14 cellular contexts compared by ENCODE assay signal in genomic region chr4:102578819-102579218, GRCh38.
A peak's percentile ranks its signal among the peaks of the same experiment; 100 is the strongest.
DNase-seq lines count a peak whose midpoint lies in the region; ATAC-seq and TF ChIP-seq lines count a peak whose summit lies in the region.
"Had no signal": no experiment of that assay in that cellular context is flagged by ENCODE, and none has a peak within 500 bp of the region (broad histone marks: within the 10 kb centered on the region; RNA-seq: fewer than 3 reads in every experiment).

No MANE protein-coding gene starts in this region.

- DNase-seq in right cardiac atrium (peak; percentile 22 to 63 (median 45)), cardiac septum (ENCODE audit: low spot score) (no peak), iPS DF 4.7 (ENCODE audit: extremely low read depth, low spot score) (peak; percentile 53), upper lobe of right lung (no peak), HuH-7.5 (ENCODE audit: low spot score) (no peak)
- no peak for DNase-seq in activated T-helper 1 cell treated with anti-CD3 and anti-CD28 coated beads, Interleukin-12 subunit alpha, Interleukin-12 subunit beta, Interleukin-2, Interleukin-4 antibody, amounts not matched to agents 30 ng/mL and 10 ng/mL and 1 ng/mL, durations not matched to agents 14 hours and 24 hours and 36 hours (ENCODE audit: low spot score)
- DNase-seq: activated CD8-positive, alpha-beta memory T cell treated with anti-CD3 and anti-CD28 coated beads for 24 hours; HFFc6; left colon; NCI-H510A; ovary had no signal

- intact Hi-C loops in right cardiac atrium (cut with DNase I) (no loop called here), cardiac septum (cut with DNase I) (no loop called here), upper lobe of right lung (cut with DNase I) (no loop called here)
- intact Hi-C loops in activated T-helper 1 cell treated with anti-CD3 and anti-CD28 coated beads, Interleukin-12 subunit alpha, Interleukin-12 subunit beta, Interleukin-2, Interleukin-4 antibody, amounts not matched to agents 30 ng/mL and 10 ng/mL and 1 ng/mL, durations not matched to agents 14 hours and 24 hours and 36 hours (cut with micrococcal nuclease), result loop anchor here (5.0 kb wide), 1 partner anchor 438 kb away; the partner anchor contains the start of gene SLC9B1

- H3K4me1 ChIP-seq in right cardiac atrium (ENCODE audit: control insufficient read depth, insufficient read depth, low read length), result peaks cover 4% of the 10 kb centered on the region
- H3K4me1 ChIP-seq in upper lobe of right lung, result peaks cover 8% of the 10 kb centered on the region

- H3K36me3 ChIP-seq in upper lobe of right lung, result peaks cover 65% of the 10 kb centered on the region
- H3K36me3 ChIP-seq: ovary had no signal

- peak; percentile 27 for TF ChIP-seq CTCF in upper lobe of right lung (IDR thresholded peaks at IDR 0.05)

- H3K27ac Mint-ChIP-seq in activated T-helper 1 cell treated with anti-CD3 and anti-CD28 coated beads, Interleukin-12 subunit alpha, Interleukin-12 subunit beta, Interleukin-2, Interleukin-4 antibody, amounts not matched to agents 30 ng/mL and 10 ng/mL and 1 ng/mL, durations not matched to agents 14 hours and 24 hours and 36 hours, result peak overlapping the region; percentile 40
- H3K27ac Mint-ChIP-seq: HFFc6 had no signal

- H3K4me3 ChIP-seq in right cardiac atrium (ENCODE audit: low read length), result no peak overlapping the region
- no peak overlapping the region for H3K4me3 ChIP-seq in upper lobe of right lung
- H3K4me3 ChIP-seq: esophagus muscularis mucosa, ovary had no signal

- no peaks in the 10 kb centered on the region for H3K9me3 Mint-ChIP-seq in activated T-helper 1 cell treated with anti-CD3 and anti-CD28 coated beads, Interleukin-12 subunit alpha, Interleukin-12 subunit beta, Interleukin-2, Interleukin-4 antibody, amounts not matched to agents 30 ng/mL and 10 ng/mL and 1 ng/mL, durations not matched to agents 14 hours and 24 hours and 36 hours
- H3K9me3 Mint-ChIP-seq: HFFc6 had no signal

- no peaks in the 10 kb centered on the region for H3K27me3 Mint-ChIP-seq in activated T-helper 1 cell treated with anti-CD3 and anti-CD28 coated beads, Interleukin-12 subunit alpha, Interleukin-12 subunit beta, Interleukin-2, Interleukin-4 antibody, amounts not matched to agents 30 ng/mL and 10 ng/mL and 1 ng/mL, durations not matched to agents 14 hours and 24 hours and 36 hours (ENCODE audit: insufficient read depth)

- no peak overlapping the region for H3K4me3 Mint-ChIP-seq in activated T-helper 1 cell treated with anti-CD3 and anti-CD28 coated beads, Interleukin-12 subunit alpha, Interleukin-12 subunit beta, Interleukin-2, Interleukin-4 antibody, amounts not matched to agents 30 ng/mL and 10 ng/mL and 1 ng/mL, durations not matched to agents 14 hours and 24 hours and 36 hours
- H3K4me3 Mint-ChIP-seq: HFFc6 had no signal

- H3K36me3 Mint-ChIP-seq in activated T-helper 1 cell treated with anti-CD3 and anti-CD28 coated beads, Interleukin-12 subunit alpha, Interleukin-12 subunit beta, Interleukin-2, Interleukin-4 antibody, amounts not matched to agents 30 ng/mL and 10 ng/mL and 1 ng/mL, durations not matched to agents 14 hours and 24 hours and 36 hours (ENCODE audit: low read depth), result peaks cover 70% of the 10 kb centered on the region

- 63% methylated on average over 8 of the region's 8 CpGs for WGBS in right cardiac atrium

- no peak overlapping the region for H3K27ac ChIP-seq in right cardiac atrium (ENCODE audit: low read length)
- no peak overlapping the region for H3K27ac ChIP-seq in upper lobe of right lung
- H3K27ac ChIP-seq: esophagus muscularis mucosa, ovary had no signal

- ATAC-seq in right cardiac atrium (peak; percentile 67 to 78), upper lobe of right lung (peak; percentile 45), GM19328 (IDR thresholded peaks at IDR 0.05; ENCODE audit: unreplicated experiment) (no peak), GM18517 (IDR thresholded peaks at IDR 0.05; ENCODE audit: unreplicated experiment) (no peak)
- ATAC-seq: left colon had no signal

- H3K9me3 ChIP-seq in right cardiac atrium (ENCODE audit: control insufficient read depth, low read length) (no peaks in the 10 kb centered on the region), upper lobe of right lung (no peaks in the 10 kb centered on the region)
- H3K9me3 ChIP-seq: esophagus muscularis mucosa, ovary had no signal

- H3K27me3 ChIP-seq in right cardiac atrium (ENCODE audit: control insufficient read depth, insufficient read depth) (no peaks in the 10 kb centered on the region), upper lobe of right lung (no peaks in the 10 kb centered on the region)
- H3K27me3 ChIP-seq: esophagus muscularis mucosa, ovary had no signal

- peaks cover 80% of the 10 kb centered on the region for H3K4me1 Mint-ChIP-seq in activated T-helper 1 cell treated with anti-CD3 and anti-CD28 coated beads, Interleukin-12 subunit alpha, Interleukin-12 subunit beta, Interleukin-2, Interleukin-4 antibody, amounts not matched to agents 30 ng/mL and 10 ng/mL and 1 ng/mL, durations not matched to agents 14 hours and 24 hours and 36 hours (ENCODE audit: low read depth)

Comparison
In these comparisons a context has a peak if more than half of its experiments do, and no peak if none do; other contexts are left out.
1. DNase-seq: peak in right cardiac atrium (3 of 3) and iPS DF 4.7 (single experiment); none in cardiac septum (single experiment), activated T-helper 1 cell treated with anti-CD3 and anti-CD28 coated beads, Interleukin-12 subunit alpha, Interleukin-12 subunit beta, Interleukin-2, Interleukin-4 antibody, amounts not matched to agents 30 ng/mL and 10 ng/mL and 1 ng/mL, durations not matched to agents 14 hours and 24 hours and 36 hours (single experiment), upper lobe of right lung (single experiment) and HuH-7.5 (single experiment).
2. ATAC-seq: peak in right cardiac atrium (2 of 2) and upper lobe of right lung (single experiment); none in GM19328 (single experiment) and GM18517 (single experiment).